ENCODE assay signal across 8 cellular contexts in genomic region chr3:196568246-196569002, GRCh38. TPM values are rescaled to one million over a fixed set of nuclear protein-coding genes. Genes with fewer than 3 reads are reported as not detected.
A peak's percentile ranks its signal among the peaks of the same experiment; 100 is the strongest.
DNase-seq lines count a peak whose midpoint lies in the region; ATAC-seq and TF ChIP-seq lines count a peak whose summit lies in the region.

TSS of gene FBXO45 (plus strand) at chr3:196568660. CDS start at chr3:196568985, 325 bp downstream.
TSS of gene WDR53 (minus strand) at chr3:196568554. CDS start at chr3:196561475, 7,079 bp downstream.

- no CpG with 5 or more reads among the region's 87 CpGs for WGBS in H9 (ENCODE audit: extremely low coverage, insufficient read length, low lambda C conversion rate)

- no peak within 1 kb of the TSS for H2BK20ac ChIP-seq in H9 (ENCODE audit: low read depth, low read length, poor library complexity, severe bottlenecking)

- H3K9me3 ChIP-seq in ES-I3 (ENCODE audit: control insufficient read depth, insufficient read depth, low read length) (no peaks in the 10 kb centered on the region), H9 (ENCODE audit: control insufficient read depth, low read depth, low read length) (no peaks in the 10 kb centered on the region)

- H4K91ac ChIP-seq in H9 (ENCODE audit: insufficient read length, low read depth, low read length): peak within 1 kb of the TSS; percentile 64

- peak within 1 kb of the TSS; percentile 96 for H3K4me2 ChIP-seq in H9 (ENCODE audit: insufficient read depth, insufficient read length, low read length)

- H3K27me3 Mint-ChIP-seq in H9 (ENCODE audit: low read depth) (no peaks in the 10 kb centered on the region), natural killer cell (ENCODE audit: low read depth in 2 of 2) (no peaks in the 10 kb centered on the region)

- intact Hi-C loops in natural killer cell (cut with micrococcal nuclease): loop anchor here (1.0 to 5.0 kb wide), 4 partner anchors 64 to 374 kb away; partner anchors contain the start of genes CEP19, NCBP2, PIGX and SENP5

- H3K9ac ChIP-seq in ES-I3 (ENCODE audit: low read depth, low read length): peak within 1 kb of the TSS; percentile 96
- H3K9ac ChIP-seq in H9 (ENCODE audit: extremely low read depth, insufficient read length, low read length): peak within 1 kb of the TSS; percentile 93

- H4K5ac ChIP-seq in H9 (ENCODE audit: insufficient read length, low read depth, low read length): peak within 1 kb of the TSS; percentile 94

- no peak within 1 kb of the TSS for H2AK5ac ChIP-seq in H9 (ENCODE audit: insufficient read length, low read length)

- H3K27ac Mint-ChIP-seq in H9 (peak within 1 kb of the TSS; percentile 96 to 100 (median 99); a peak in 6 of 7 replicates), natural killer cell (peak within 1 kb of the TSS; percentile 88 to 92)

- peak within 1 kb of the TSS; percentile 87 for H4K8ac ChIP-seq in H9 (replicated peaks; ENCODE audit: insufficient read length, low read depth, low read length)

- peak; percentile 89 to 96 (median 90) for ATAC-seq in natural killer cell

- H3K56ac ChIP-seq in H9 (ENCODE audit: insufficient read length, low read depth, low read length): no peak within 1 kb of the TSS

- H3K23ac ChIP-seq in H9 (ENCODE audit: insufficient read length, low read depth, low read length): no peak within 1 kb of the TSS

- TF ChIP-seq CTCF in H9 (conservative IDR thresholded peaks at IDR 0.05): no peak
- TF ChIP-seq CTCF in natural killer cell (IDR thresholded peaks at IDR 0.05): no peak

- peak within 1 kb of the TSS; percentile 62 for H3K27ac ChIP-seq in H9 (ENCODE audit: insufficient read length, low read depth, low read length)

- no peaks in the 10 kb centered on the region for H3K36me3 ChIP-seq in ES-I3 (ENCODE audit: insufficient read depth, low read length)

- peaks cover 10% of the 10 kb centered on the region; the same call in 1 of the 2 replicates for H3K79me2 ChIP-seq in H9 (ENCODE audit: insufficient read depth, low read length)

- H3K9me3 Mint-ChIP-seq in H9: no peaks in the 10 kb centered on the region; a peak in 1 of 5 replicates
- no peaks in the 10 kb centered on the region for H3K9me3 Mint-ChIP-seq in natural killer cell

- no peaks in the 10 kb centered on the region for H3K27me3 ChIP-seq in H9 (ENCODE audit: insufficient read depth, low read length)

- H3K14ac ChIP-seq in H9 (ENCODE audit: insufficient read depth, low read length): peak within 1 kb of the TSS; percentile 89

- H3K4ac ChIP-seq in H9 (ENCODE audit: low read depth, low read length): no peak within 1 kb of the TSS; the same call in 1 of the 2 replicates

- no peak within 1 kb of the TSS for H2BK12ac ChIP-seq in H9 (ENCODE audit: insufficient read length, low read depth, low read length)

- H3K18ac ChIP-seq in H9 (ENCODE audit: insufficient read length, low read depth, low read length): peak within 1 kb of the TSS; percentile 67

- H3K4me1 Mint-ChIP-seq in H9 (peaks cover 10 to 20% of the 10 kb centered on the region in 2 experiments), natural killer cell (peaks cover 19 to 27% of the 10 kb centered on the region in 2 donors)

- DNase-seq in H9 (peak; percentile 94), M059J (ENCODE audit: low read depth) (peak; percentile 96), fibroblast of peridontal ligament (ENCODE audit: extremely low read depth) (peak; percentile 90), natural killer cell (peak; percentile 95)
- peak; percentile 94 for DNase-seq in activated T-helper 9 cell treated with anti-CD3 and anti-CD28 coated beads, Interleukin-2, amount 50 U/mL, for 16 hours (ENCODE audit: low read depth)
- DNase-seq in stimulated activated naive CD4-positive, alpha-beta T cell (lab: John Stamatoyannopoulos, UW): peak; percentile 91 to 95 (median 94)

- peak within 1 kb of the TSS; percentile 21 for H2BK5ac ChIP-seq in H9 (ENCODE audit: insufficient read length, low read length)

- no peak within 1 kb of the TSS for H3T11ph ChIP-seq in H9 (ENCODE audit: low read length)

- H2BK120ac ChIP-seq in H9 (ENCODE audit: low read depth, low read length, poor library complexity, severe bottlenecking): no peak within 1 kb of the TSS

- H3K79me1 ChIP-seq in H9 (ENCODE audit: insufficient read depth, low read depth, low read length, poor library complexity, severe bottlenecking): peaks cover 18% of the 10 kb centered on the region

- H2BK15ac ChIP-seq in H9 (ENCODE audit: low read depth, low read length): no peak within 1 kb of the TSS

- peak; percentile 91 for TF ChIP-seq POLR2A in Raji (IDR thresholded peaks at IDR 0.05; ENCODE audit: insufficient read depth, low read depth, low read length)

- peak within 1 kb of the TSS; percentile 35 for H2AFZ ChIP-seq in H9 (ENCODE audit: low read length)

- no peaks in the 10 kb centered on the region for H4K20me1 ChIP-seq in H9 (ENCODE audit: control insufficient read depth, insufficient read depth, insufficient read length)

- H3K4me1 ChIP-seq in ES-I3 (ENCODE audit: insufficient read depth, low read length): 0 out of 2 replicates have a peak, but pooled peaks cover 3% of the 10 kb centered on the region
- H3K4me1 ChIP-seq in H9 (ENCODE audit: insufficient read depth, low read length): peaks cover 2% of the 10 kb centered on the region

- peak within 1 kb of the TSS; percentile 97 to 99 for H3K4me3 Mint-ChIP-seq in H9
- H3K4me3 Mint-ChIP-seq in natural killer cell: peak within 1 kb of the TSS; percentile 90

- peaks cover 6 to 10% (median 6%) of the 10 kb centered on the region in 3 experiments; a peak in 5 of 7 replicates for H3K36me3 Mint-ChIP-seq in H9 (ENCODE audit: insufficient read depth in 1 of 3, low read depth in 3 of 3)
- no peaks in the 10 kb centered on the region for H3K36me3 Mint-ChIP-seq in natural killer cell

- peaks cover 11% of the 10 kb centered on the region for H3K23me2 ChIP-seq in H9 (ENCODE audit: insufficient read length, low read depth, low read length, poor library complexity, severe bottlenecking)

RNA-seq across cellular contexts. Expression of gene FBXO45, which starts in this region (rescaled TPM):
- total RNA-seq in H9 (2021): 18.6 and 19.8 TPM in 2 replicates
- 18.9 and 26.6 TPM in 2 replicates for total RNA-seq in M059J (2014; rRNA removed; shearing (Covaris generic))
- 1 to 10 TPM; 3.2 to 7.9 (median 7.8) TPM for total RNA-seq in natural killer cell

RNA-seq across cellular contexts. Expression of gene WDR53, which starts in this region (rescaled TPM):
- total RNA-seq in H9 (2021): 21.2 and 22.3 TPM in 2 replicates
- total RNA-seq in M059J (2014; rRNA removed; shearing (Covaris generic)): 10.4 and 16.2 TPM in 2 replicates
- 10 to 100 TPM; 13.5 to 16.2 (median 14.7) TPM for total RNA-seq in natural killer cell

Comparison
In these comparisons a context has a peak if more than half of its experiments do, and no peak if none do; other contexts are left out.
1. Peak in every context shown above with its lines: DNase-seq, ATAC-seq and H3K27ac ChIP-seq.